1 cellular context compared by ENCODE assay signal in the genomic region with DNA sequence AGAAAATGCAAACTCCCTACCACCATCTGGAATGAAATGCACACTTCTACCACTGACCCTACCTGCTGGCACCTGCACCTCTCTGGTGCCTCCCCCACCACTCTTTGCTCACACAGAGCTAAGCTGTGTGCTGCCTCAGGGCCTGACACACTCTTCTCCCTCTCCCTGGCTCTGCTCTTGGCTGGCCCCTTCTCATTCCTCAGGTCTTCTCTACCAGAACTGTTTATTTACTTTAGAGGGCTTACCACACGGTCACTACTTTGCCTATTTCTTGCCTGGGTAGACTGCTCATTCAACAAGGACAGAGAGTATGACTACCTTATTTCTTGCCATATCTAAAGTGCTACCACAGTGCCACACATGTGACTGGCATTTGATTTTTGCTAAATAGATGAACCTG.
TF ChIP-seq lines count a peak whose summit lies in the region.

No MANE protein-coding gene starts in this region.

TF ChIP-seq in SK-N-SH, 30 proteins besides CTCF, POLR2A, EP300 and RAD21 (continued from another document):
- TF ChIP-seq RCOR1 (IDR thresholded peaks at IDR 0.05; ENCODE audit: low read length) (no peak), TAF1 (IDR thresholded peaks at IDR 0.05; ENCODE audit: borderline replicate concordance, low read depth, low read length) (no peak), TCF12 (IDR thresholded peaks at IDR 0.05) (no peak), POLR2AphosphoS5 (IDR thresholded peaks at IDR 0.05; ENCODE audit: low read depth, low read length) (no peak), FOXJ3 (CRISPR knock-in tag; IDR thresholded peaks at IDR 0.05) (no peak)
- TF ChIP-seq, protein P1, sequence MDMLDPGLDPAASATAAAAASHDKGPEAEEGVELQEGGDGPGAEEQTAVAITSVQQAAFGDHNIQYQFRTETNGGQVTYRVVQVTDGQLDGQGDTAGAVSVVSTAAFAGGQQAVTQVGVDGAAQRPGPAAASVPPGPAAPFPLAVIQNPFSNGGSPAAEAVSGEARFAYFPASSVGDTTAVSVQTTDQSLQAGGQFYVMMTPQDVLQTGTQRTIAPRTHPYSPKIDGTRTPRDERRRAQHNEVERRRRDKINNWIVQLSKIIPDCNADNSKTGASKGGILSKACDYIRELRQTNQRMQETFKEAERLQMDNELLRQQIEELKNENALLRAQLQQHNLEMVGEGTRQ (IDR thresholded peaks at IDR 0.05; ENCODE audit: borderline replicate concordance, low read depth, low read length) = no peak
- TF ChIP-seq, protein P2, sequence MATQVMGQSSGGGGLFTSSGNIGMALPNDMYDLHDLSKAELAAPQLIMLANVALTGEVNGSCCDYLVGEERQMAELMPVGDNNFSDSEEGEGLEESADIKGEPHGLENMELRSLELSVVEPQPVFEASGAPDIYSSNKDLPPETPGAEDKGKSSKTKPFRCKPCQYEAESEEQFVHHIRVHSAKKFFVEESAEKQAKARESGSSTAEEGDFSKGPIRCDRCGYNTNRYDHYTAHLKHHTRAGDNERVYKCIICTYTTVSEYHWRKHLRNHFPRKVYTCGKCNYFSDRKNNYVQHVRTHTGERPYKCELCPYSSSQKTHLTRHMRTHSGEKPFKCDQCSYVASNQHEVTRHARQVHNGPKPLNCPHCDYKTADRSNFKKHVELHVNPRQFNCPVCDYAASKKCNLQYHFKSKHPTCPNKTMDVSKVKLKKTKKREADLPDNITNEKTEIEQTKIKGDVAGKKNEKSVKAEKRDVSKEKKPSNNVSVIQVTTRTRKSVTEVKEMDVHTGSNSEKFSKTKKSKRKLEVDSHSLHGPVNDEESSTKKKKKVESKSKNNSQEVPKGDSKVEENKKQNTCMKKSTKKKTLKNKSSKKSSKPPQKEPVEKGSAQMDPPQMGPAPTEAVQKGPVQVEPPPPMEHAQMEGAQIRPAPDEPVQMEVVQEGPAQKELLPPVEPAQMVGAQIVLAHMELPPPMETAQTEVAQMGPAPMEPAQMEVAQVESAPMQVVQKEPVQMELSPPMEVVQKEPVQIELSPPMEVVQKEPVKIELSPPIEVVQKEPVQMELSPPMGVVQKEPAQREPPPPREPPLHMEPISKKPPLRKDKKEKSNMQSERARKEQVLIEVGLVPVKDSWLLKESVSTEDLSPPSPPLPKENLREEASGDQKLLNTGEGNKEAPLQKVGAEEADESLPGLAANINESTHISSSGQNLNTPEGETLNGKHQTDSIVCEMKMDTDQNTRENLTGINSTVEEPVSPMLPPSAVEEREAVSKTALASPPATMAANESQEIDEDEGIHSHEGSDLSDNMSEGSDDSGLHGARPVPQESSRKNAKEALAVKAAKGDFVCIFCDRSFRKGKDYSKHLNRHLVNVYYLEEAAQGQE (IDR thresholded peaks at IDR 0.05; ENCODE audit: low read depth, low read length) = no peak
- TF ChIP-seq, protein P3, sequence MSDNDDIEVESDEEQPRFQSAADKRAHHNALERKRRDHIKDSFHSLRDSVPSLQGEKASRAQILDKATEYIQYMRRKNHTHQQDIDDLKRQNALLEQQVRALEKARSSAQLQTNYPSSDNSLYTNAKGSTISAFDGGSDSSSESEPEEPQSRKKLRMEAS (IDR thresholded peaks at IDR 0.05; ENCODE audit: low read depth) = no peak
